ENCODE assay signal across 2 cellular contexts in the genomic region with DNA sequence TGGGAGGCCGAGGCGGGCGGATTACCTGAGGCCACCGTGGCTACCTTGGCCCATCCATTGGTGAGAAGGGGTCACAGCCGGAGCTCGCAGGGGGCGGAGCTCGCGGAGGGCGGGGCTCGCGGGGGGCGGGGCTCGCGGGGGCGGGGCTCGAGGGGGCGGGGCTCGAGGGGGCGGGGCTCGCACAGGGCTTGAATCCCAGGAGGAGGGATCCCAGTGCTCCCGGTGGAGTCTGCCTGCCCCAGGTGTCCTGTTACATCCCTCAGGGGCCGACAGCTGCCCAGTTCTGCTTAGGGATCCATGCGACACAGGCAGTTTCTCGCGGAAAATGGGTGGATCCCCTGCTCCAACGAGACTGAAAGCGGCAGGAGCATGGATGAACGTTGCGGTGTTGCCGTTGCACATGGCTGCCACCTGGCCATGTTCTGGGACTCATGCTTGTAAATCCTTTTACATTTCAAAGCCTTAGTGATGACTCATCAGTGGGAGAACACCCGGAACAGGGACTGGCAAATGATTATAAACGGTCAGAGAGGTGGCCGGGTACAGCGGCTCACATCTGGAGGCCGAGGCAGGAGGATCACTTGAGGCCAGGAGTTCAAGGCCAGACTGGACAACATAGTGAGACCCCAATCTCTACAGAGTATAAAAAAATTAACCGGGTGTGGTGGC.
A peak's percentile ranks its signal among the peaks of the same experiment; 100 is the strongest.
TF ChIP-seq lines count a peak whose summit lies in the region.

No MANE protein-coding gene starts in this region.

TF ChIP-seq in HEK293, 187 proteins besides CTCF, POLR2A, EP300 and RAD21 (continues in another document):
- TF ChIP-seq HOXA7 (CRISPR knock-in tag; IDR thresholded peaks at IDR 0.05; ENCODE audit: borderline replicate concordance) (no peak), ZNF394 (tag by site-specific recombination; IDR thresholded peaks at IDR 0.05; ENCODE audit: borderline replicate concordance) (peak; percentile 26; the same call in 1 of the 2 replicates), ZNF2 (tag by site-specific recombination; IDR thresholded peaks at IDR 0.05) (peak; percentile 63), ZNF658 (tag by site-specific recombination; IDR thresholded peaks at IDR 0.05) (no peak), FEZF1 (tag by site-specific recombination; IDR thresholded peaks at IDR 0.05) (0 out of 2 replicates have a peak, but pooled peaks have one; percentile 10), ZNF548 (tag by site-specific recombination; IDR thresholded peaks at IDR 0.05) (no peak), ZBTB7A (tag by site-specific recombination; IDR thresholded peaks at IDR 0.05; ENCODE audit: low read depth) (no peak), KLF8 (tag by site-specific recombination; IDR thresholded peaks at IDR 0.05) (peak; percentile 74), ZBTB48 (tag by site-specific recombination; IDR thresholded peaks at IDR 0.05) (peak; percentile 98), ZNF791 (tag by site-specific recombination; IDR thresholded peaks at IDR 0.05) (no peak), KLF9 (tag by site-specific recombination; IDR thresholded peaks at IDR 0.05; ENCODE audit: low read depth) (peak; percentile 90; the same call in 1 of the 2 replicates), ZNF391 (tag by site-specific recombination; IDR thresholded peaks at IDR 0.05; ENCODE audit: borderline replicate concordance, low read depth) (0 out of 2 replicates have a peak, but pooled peaks have one; percentile 47), ZNF140 (tag by site-specific recombination; IDR thresholded peaks at IDR 0.05) (no peak), ZNF654 (tag by site-specific recombination; IDR thresholded peaks at IDR 0.05; ENCODE audit: low read depth) (no peak), GFI1B (tag by site-specific recombination; IDR thresholded peaks at IDR 0.05) (no peak), ZNF501 (tag by site-specific recombination; IDR thresholded peaks at IDR 0.05) (peak; percentile 68), ZNF596 (tag by site-specific recombination; IDR thresholded peaks at IDR 0.05) (no peak), ZNF521 (tag by site-specific recombination; IDR thresholded peaks at IDR 0.05) (no peak), ZNF626 (tag by site-specific recombination; IDR thresholded peaks at IDR 0.05) (no peak)
- TF ChIP-seq, protein P1, sequence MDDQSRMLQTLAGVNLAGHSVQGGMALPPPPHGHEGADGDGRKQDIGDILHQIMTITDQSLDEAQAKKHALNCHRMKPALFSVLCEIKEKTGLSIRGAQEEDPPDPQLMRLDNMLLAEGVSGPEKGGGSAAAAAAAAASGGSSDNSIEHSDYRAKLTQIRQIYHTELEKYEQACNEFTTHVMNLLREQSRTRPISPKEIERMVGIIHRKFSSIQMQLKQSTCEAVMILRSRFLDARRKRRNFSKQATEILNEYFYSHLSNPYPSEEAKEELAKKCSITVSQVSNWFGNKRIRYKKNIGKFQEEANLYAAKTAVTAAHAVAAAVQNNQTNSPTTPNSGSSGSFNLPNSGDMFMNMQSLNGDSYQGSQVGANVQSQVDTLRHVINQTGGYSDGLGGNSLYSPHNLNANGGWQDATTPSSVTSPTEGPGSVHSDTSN (CRISPR knock-in tag; IDR thresholded peaks at IDR 0.05): no peak
- TF ChIP-seq, protein P2, sequence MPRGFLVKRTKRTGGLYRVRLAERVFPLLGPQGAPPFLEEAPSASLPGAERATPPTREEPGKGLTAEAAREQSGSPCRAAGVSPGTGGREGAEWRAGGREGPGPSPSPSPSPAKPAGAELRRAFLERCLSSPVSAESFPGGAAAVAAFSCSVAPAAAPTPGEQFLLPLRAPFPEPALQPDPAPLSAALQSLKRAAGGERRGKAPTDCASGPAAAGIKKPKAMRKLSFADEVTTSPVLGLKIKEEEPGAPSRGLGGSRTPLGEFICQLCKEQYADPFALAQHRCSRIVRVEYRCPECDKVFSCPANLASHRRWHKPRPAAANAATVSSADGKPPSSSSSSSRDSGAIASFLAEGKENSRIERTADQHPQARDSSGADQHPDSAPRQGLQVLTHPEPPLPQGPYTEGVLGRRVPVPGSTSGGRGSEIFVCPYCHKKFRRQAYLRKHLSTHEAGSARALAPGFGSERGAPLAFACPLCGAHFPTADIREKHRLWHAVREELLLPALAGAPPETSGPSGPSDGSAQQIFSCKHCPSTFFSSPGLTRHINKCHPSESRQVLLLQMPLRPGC (tag by site-specific recombination; IDR thresholded peaks at IDR 0.05): peak; percentile 29; the same call in 1 of the 2 replicates
- TF ChIP-seq, protein P3, sequence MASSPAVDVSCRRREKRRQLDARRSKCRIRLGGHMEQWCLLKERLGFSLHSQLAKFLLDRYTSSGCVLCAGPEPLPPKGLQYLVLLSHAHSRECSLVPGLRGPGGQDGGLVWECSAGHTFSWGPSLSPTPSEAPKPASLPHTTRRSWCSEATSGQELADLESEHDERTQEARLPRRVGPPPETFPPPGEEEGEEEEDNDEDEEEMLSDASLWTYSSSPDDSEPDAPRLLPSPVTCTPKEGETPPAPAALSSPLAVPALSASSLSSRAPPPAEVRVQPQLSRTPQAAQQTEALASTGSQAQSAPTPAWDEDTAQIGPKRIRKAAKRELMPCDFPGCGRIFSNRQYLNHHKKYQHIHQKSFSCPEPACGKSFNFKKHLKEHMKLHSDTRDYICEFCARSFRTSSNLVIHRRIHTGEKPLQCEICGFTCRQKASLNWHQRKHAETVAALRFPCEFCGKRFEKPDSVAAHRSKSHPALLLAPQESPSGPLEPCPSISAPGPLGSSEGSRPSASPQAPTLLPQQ (tag by site-specific recombination; IDR thresholded peaks at IDR 0.05): peak; percentile 57
- TF ChIP-seq, protein P4, sequence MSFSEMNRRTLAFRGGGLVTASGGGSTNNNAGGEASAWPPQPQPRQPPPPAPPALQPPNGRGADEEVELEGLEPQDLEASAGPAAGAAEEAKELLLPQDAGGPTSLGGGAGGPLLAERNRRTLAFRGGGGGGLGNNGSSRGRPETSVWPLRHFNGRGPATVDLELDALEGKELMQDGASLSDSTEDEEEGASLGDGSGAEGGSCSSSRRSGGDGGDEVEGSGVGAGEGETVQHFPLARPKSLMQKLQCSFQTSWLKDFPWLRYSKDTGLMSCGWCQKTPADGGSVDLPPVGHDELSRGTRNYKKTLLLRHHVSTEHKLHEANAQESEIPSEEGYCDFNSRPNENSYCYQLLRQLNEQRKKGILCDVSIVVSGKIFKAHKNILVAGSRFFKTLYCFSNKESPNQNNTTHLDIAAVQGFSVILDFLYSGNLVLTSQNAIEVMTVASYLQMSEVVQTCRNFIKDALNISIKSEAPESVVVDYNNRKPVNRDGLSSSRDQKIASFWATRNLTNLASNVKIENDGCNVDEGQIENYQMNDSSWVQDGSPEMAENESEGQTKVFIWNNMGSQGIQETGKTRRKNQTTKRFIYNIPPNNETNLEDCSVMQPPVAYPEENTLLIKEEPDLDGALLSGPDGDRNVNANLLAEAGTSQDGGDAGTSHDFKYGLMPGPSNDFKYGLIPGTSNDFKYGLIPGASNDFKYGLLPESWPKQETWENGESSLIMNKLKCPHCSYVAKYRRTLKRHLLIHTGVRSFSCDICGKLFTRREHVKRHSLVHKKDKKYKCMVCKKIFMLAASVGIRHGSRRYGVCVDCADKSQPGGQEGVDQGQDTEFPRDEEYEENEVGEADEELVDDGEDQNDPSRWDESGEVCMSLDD (tag by site-specific recombination; IDR thresholded peaks at IDR 0.05): no peak
- TF ChIP-seq, protein P5, sequence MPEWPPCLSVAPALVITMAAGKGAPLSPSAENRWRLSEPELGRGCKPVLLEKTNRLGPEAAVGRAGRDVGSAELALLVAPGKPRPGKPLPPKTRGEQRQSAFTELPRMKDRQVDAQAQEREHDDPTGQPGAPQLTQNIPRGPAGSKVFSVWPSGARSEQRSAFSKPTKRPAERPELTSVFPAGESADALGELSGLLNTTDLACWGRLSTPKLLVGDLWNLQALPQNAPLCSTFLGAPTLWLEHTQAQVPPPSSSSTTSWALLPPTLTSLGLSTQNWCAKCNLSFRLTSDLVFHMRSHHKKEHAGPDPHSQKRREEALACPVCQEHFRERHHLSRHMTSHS (tag by site-specific recombination; IDR thresholded peaks at IDR 0.05): no peak

TF ChIP-seq in endothelial cell of umbilical vein, 7 proteins besides CTCF, POLR2A, EP300 and RAD21:
- TF ChIP-seq FOS (IDR thresholded peaks at IDR 0.05; ENCODE audit: borderline replicate concordance, insufficient read depth, low read length): peak; percentile 20
- TF ChIP-seq JUN (IDR thresholded peaks at IDR 0.05; ENCODE audit: borderline replicate concordance, insufficient read depth, insufficient read length, low read depth): peak; percentile 47
- no peak for TF ChIP-seq GATA2 (IDR thresholded peaks at IDR 0.05; ENCODE audit: insufficient read depth, insufficient read length, low read depth, low read length)
- no peak for TF ChIP-seq EZH2 (IDR thresholded peaks at IDR 0.05; ENCODE audit: borderline replicate concordance, low read depth, low read length, severe bottlenecking)
